ENCODE assay signal across 8 cellular contexts in genomic region chr7:6397759-6398495, GRCh38. TPM values are rescaled to one million over a fixed set of nuclear protein-coding genes. Genes with fewer than 3 reads are reported as not detected.
A peak's percentile ranks its signal among the peaks of the same experiment; 100 is the strongest.
DNase-seq lines count a peak whose midpoint lies in the region; ATAC-seq and TF ChIP-seq lines count a peak whose summit lies in the region.
"Not testable (repeated sequence)": the region's sequence is repeated elsewhere in the genome, so short reads cannot be mapped to it uniquely, and the experiment has no call there.

No MANE protein-coding gene starts in this region.

- not testable (repeated sequence) for DNase-seq in CD4-positive, alpha-beta T cell; Panc1 (ENCODE audit: low read depth, low spot score); adipocyte (ENCODE audit: low read depth); left ventricle myocardium inferior; gastrocnemius medialis
- DNase-seq in myocyte (ENCODE audit: low read depth) = peak; percentile 44

- peak overlapping the region; percentile 51 for H3K9ac ChIP-seq in adipocyte (ENCODE audit: low read length)

- in situ Hi-C loops in Panc1 (cut with HindIII; ENCODE audit: low pct_unique_long_range_greater_than_20kb, low sequenced_read_pairs); gastrocnemius medialis (cut with MboI; ENCODE audit: low sequenced_read_pairs in 4 of 4): not testable (repeated sequence)

- not testable (repeated sequence) for H3K4me3 Mint-ChIP-seq in CD4-positive, alpha-beta T cell; dendritic cell treated with granulocyte-macrophage colony-stimulating factor and Interleukin-4, amounts not matched to agents 40 ng/mL and 50 ng/mL, for 4 days

- H3K9me3 ChIP-seq in CD4-positive, alpha-beta T cell (ENCODE audit: control insufficient read depth, low read length); Panc1 (ENCODE audit: control insufficient read depth, insufficient read depth, low read depth, low read length); adipocyte (ENCODE audit: control insufficient read depth, low read length); left ventricle myocardium inferior (replicated peaks); gastrocnemius medialis: not testable (repeated sequence)

- TF ChIP-seq CTCF in CD4-positive, alpha-beta T cell (IDR thresholded peaks at IDR 0.05); Panc1 (IDR thresholded peaks at IDR 0.05); left ventricle myocardium inferior (IDR thresholded peaks at IDR 0.05; ENCODE audit: borderline replicate concordance); gastrocnemius medialis (IDR thresholded peaks at IDR 0.05 in 4 of 5, conservative IDR thresholded peaks at IDR 0.05 in 1 of 5): not testable (repeated sequence)

- H3K36me3 Mint-ChIP-seq in CD4-positive, alpha-beta T cell (ENCODE audit: low read depth) = peaks cover 63% of the 10 kb centered on the region
- H3K36me3 Mint-ChIP-seq in dendritic cell treated with granulocyte-macrophage colony-stimulating factor and Interleukin-4, amounts not matched to agents 40 ng/mL and 50 ng/mL, for 4 days (ENCODE audit: low read depth) = peaks cover 90% of the 10 kb centered on the region

- H3K36me3 ChIP-seq in Panc1 (ENCODE audit: control insufficient read depth, insufficient read depth, low read length) = not testable (repeated sequence)
- peaks cover 24% of the 10 kb centered on the region for H3K36me3 ChIP-seq in adipocyte (ENCODE audit: control insufficient read depth, insufficient read depth, low read length, severe bottlenecking)
- H3K36me3 ChIP-seq in left ventricle myocardium inferior = peaks cover 26% of the 10 kb centered on the region
- H3K36me3 ChIP-seq in gastrocnemius medialis = peaks cover 0 to 14% of the 10 kb centered on the region in 2 donors

- peak overlapping the region; percentile 67 for H3K27ac Mint-ChIP-seq in CD4-positive, alpha-beta T cell
- H3K27ac Mint-ChIP-seq in dendritic cell treated with granulocyte-macrophage colony-stimulating factor and Interleukin-4, amounts not matched to agents 40 ng/mL and 50 ng/mL, for 4 days = peak overlapping the region; percentile 58

- not testable (repeated sequence) for TF ChIP-seq POLR2A in gastrocnemius medialis (IDR thresholded peaks at IDR 0.05)

- not testable (repeated sequence) for H3K27ac ChIP-seq in CD4-positive, alpha-beta T cell (ENCODE audit: low read depth, low read length)
- H3K27ac ChIP-seq in Panc1 (ENCODE audit: low read length) (peak overlapping the region; percentile 57; the same call in 1 of the 2 replicates), left ventricle myocardium inferior (replicated peaks) (peak overlapping the region; percentile 39), gastrocnemius medialis (peak overlapping the region in 3 of 4 donors; percentile 8 to 38 (median 21)), temporal lobe (ENCODE audit: low read depth, low read length) (peak overlapping the region; percentile 44)

- not testable (repeated sequence) for H3K9me3 Mint-ChIP-seq in CD4-positive, alpha-beta T cell; dendritic cell treated with granulocyte-macrophage colony-stimulating factor and Interleukin-4, amounts not matched to agents 40 ng/mL and 50 ng/mL, for 4 days

- not testable (repeated sequence) for H3K27me3 Mint-ChIP-seq in CD4-positive, alpha-beta T cell; dendritic cell treated with granulocyte-macrophage colony-stimulating factor and Interleukin-4, amounts not matched to agents 40 ng/mL and 50 ng/mL, for 4 days

- H3K27me3 ChIP-seq in CD4-positive, alpha-beta T cell (ENCODE audit: control insufficient read depth, insufficient read depth, low read length); Panc1 (ENCODE audit: control insufficient read depth, insufficient read depth, low read length); adipocyte (replicated peaks; ENCODE audit: control insufficient read depth, insufficient read depth, low read length); left ventricle myocardium inferior (ENCODE audit: low read depth); gastrocnemius medialis: not testable (repeated sequence)

- ATAC-seq in CD4-positive, alpha-beta T cell (ENCODE audit: poor library complexity); gastrocnemius medialis: not testable (repeated sequence)
- ATAC-seq in Panc1 = peak; percentile 26; the same call in 1 of the 2 replicates

- POLR2A ChIA-PET in CD4-positive, alpha-beta T cell (lab: Charles Lee); Panc1 (lab: Charles Lee): not testable (repeated sequence)

- H3K4me3 ChIP-seq in Panc1 (ENCODE audit: low read depth in 2 of 2, low read length in 2 of 2); gastrocnemius medialis: not testable (repeated sequence)
- H3K4me3 ChIP-seq in adipocyte (ENCODE audit: low read length) (peak overlapping the region; percentile 32), left ventricle myocardium inferior (peak overlapping the region; percentile 37)

- H3K4me1 Mint-ChIP-seq in CD4-positive, alpha-beta T cell (ENCODE audit: low read depth) = peaks cover 57% of the 10 kb centered on the region
- H3K4me1 Mint-ChIP-seq in dendritic cell treated with granulocyte-macrophage colony-stimulating factor and Interleukin-4, amounts not matched to agents 40 ng/mL and 50 ng/mL, for 4 days (ENCODE audit: low read depth) = peaks cover 89% of the 10 kb centered on the region

- BruUV-seq in Panc1 (replicated peaks; lab: Mats Ljungman, UMichigan) = not testable (repeated sequence)

- intact Hi-C loops in CD4-positive, alpha-beta T cell (cut with DNase I, micrococcal nuclease); Panc1 (cut with micrococcal nuclease; ENCODE audit: unreplicated experiment); dendritic cell treated with granulocyte-macrophage colony-stimulating factor and Interleukin-4, amounts not matched to agents 40 ng/mL and 50 ng/mL, for 4 days (cut with micrococcal nuclease); left ventricle myocardium inferior (cut with micrococcal nuclease); gastrocnemius medialis (cut with DNase I; ENCODE audit: low total_unique reads): not testable (repeated sequence)

- CTCF ChIA-PET in CD4-positive, alpha-beta T cell (lab: Charles Lee); Panc1 (lab: Charles Lee): not testable (repeated sequence)

- H3K4me1 ChIP-seq in Panc1 (ENCODE audit: control insufficient read depth, insufficient read depth, low read length) = peaks cover 38% of the 10 kb centered on the region
- H3K4me1 ChIP-seq in adipocyte (ENCODE audit: control insufficient read depth, insufficient read depth, low read length) = peaks cover 49% of the 10 kb centered on the region
- peaks cover 83% of the 10 kb centered on the region for H3K4me1 ChIP-seq in left ventricle myocardium inferior
- H3K4me1 ChIP-seq in gastrocnemius medialis = peaks cover 53 to 73% of the 10 kb centered on the region in 2 donors

RNA-seq across cellular contexts. Expression of gene RAC1, which starts 23.6 kb away (rescaled TPM):
- total RNA-seq in CD4-positive, alpha-beta T cell = 10 to 100 TPM; 57.6 to 66.4 TPM
- 484 TPM for total RNA-seq in Panc1 (2021; ENCODE audit: unreplicated experiment)
- 639 TPM for polyA plus RNA-seq in Panc1 (2012; ENCODE audit: insufficient read length)
- total RNA-seq in left ventricle myocardium inferior = 135 TPM
- total RNA-seq in myocyte = 91.0 and 105 TPM in 2 replicates
- polyA plus RNA-seq in myocyte (2012) = 330 TPM
- 100 to 1,000 TPM in 2 of 4 donors, 10 to 100 TPM in 2; 75.2 to 168 (median 111) TPM for total RNA-seq in gastrocnemius medialis
- total RNA-seq in temporal lobe = 52.4 TPM

RNA-seq across cellular contexts. Expression of gene FAM220A, which starts 49.2 kb away (rescaled TPM):
- total RNA-seq in CD4-positive, alpha-beta T cell = 10 to 100 TPM in 1 of 2 experiments, 1 to 10 TPM in 1; 8.6 to 11.0 TPM
- total RNA-seq in Panc1 (2021; ENCODE audit: unreplicated experiment) (36.8 TPM), left ventricle myocardium inferior (24.4 TPM), myocyte (25.2 and 42.1 TPM in 2 replicates), gastrocnemius medialis (10 to 100 TPM; 40.3 to 61.1 (median 50.8) TPM), temporal lobe (29.7 TPM)
- polyA plus RNA-seq in Panc1 (2012; ENCODE audit: insufficient read length) = 42.9 TPM
- polyA plus RNA-seq in myocyte (2012) = 22.0 TPM

RNA-seq across cellular contexts. Expression of gene DAGLB, which starts 49.8 kb away (rescaled TPM):
- total RNA-seq in CD4-positive, alpha-beta T cell = 10 to 100 TPM; 22.0 to 22.9 TPM
- 22.3 TPM for total RNA-seq in Panc1 (2021; ENCODE audit: unreplicated experiment)
- polyA plus RNA-seq in Panc1 (2012; ENCODE audit: insufficient read length) = 17.2 TPM
- total RNA-seq in left ventricle myocardium inferior = 6.0 TPM
- 27.7 and 31.3 TPM in 2 replicates for total RNA-seq in myocyte
- 24.8 TPM for polyA plus RNA-seq in myocyte (2012)
- total RNA-seq in gastrocnemius medialis = 10 to 100 TPM; 11.7 to 24.0 (median 16.1) TPM
- 23.4 TPM for total RNA-seq in temporal lobe
